Comparison of ENCODE assay signal across 1 cellular context in genomic region chr13:41059896-41060722, GRCh38.
TF ChIP-seq lines count a peak whose summit lies in the region.

No MANE protein-coding gene starts in this region.

TF ChIP-seq in HepG2, 621 proteins besides CTCF, POLR2A, EP300 and RAD21 (continued from another document and continues in another):
- TF ChIP-seq, protein P1, sequence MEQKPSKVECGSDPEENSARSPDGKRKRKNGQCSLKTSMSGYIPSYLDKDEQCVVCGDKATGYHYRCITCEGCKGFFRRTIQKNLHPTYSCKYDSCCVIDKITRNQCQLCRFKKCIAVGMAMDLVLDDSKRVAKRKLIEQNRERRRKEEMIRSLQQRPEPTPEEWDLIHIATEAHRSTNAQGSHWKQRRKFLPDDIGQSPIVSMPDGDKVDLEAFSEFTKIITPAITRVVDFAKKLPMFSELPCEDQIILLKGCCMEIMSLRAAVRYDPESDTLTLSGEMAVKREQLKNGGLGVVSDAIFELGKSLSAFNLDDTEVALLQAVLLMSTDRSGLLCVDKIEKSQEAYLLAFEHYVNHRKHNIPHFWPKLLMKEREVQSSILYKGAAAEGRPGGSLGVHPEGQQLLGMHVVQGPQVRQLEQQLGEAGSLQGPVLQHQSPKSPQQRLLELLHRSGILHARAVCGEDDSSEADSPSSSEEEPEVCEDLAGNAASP (CRISPR knock-in tag; IDR thresholded peaks at IDR 0.05; ENCODE audit: borderline replicate concordance) = 0 out of 2 replicates have a peak, but pooled peaks have one; percentile 39
- TF ChIP-seq NR3C1 (CRISPR knock-in tag; IDR thresholded peaks at IDR 0.05) (no peak), ZBTB46 (CRISPR knock-in tag; IDR thresholded peaks at IDR 0.05; ENCODE audit: borderline replicate concordance) (peak; percentile 73; the same call in 1 of the 2 replicates), ZNF720 (CRISPR knock-in tag; IDR thresholded peaks at IDR 0.05) (no peak), ZMAT3 (CRISPR knock-in tag; conservative IDR thresholded peaks at IDR 0.05) (peak; percentile 92), ZNF557 (CRISPR knock-in tag; IDR thresholded peaks at IDR 0.05) (0 out of 2 replicates have a peak, but pooled peaks have one; percentile 15), TOE1 (CRISPR knock-in tag; IDR thresholded peaks at IDR 0.05) (no peak), NR1H2 (CRISPR knock-in tag; IDR thresholded peaks at IDR 0.05; ENCODE audit: borderline replicate concordance, low read depth) (no peak), ZNF331 (CRISPR knock-in tag; IDR thresholded peaks at IDR 0.05) (no peak), TERF1 (CRISPR knock-in tag; IDR thresholded peaks at IDR 0.05) (no peak), CENPT (CRISPR knock-in tag; IDR thresholded peaks at IDR 0.05; ENCODE audit: low read depth) (no peak), ZNF225 (CRISPR knock-in tag; IDR thresholded peaks at IDR 0.05) (0 out of 2 replicates have a peak, but pooled peaks have one; percentile 36), DZIP1 (CRISPR knock-in tag; IDR thresholded peaks at IDR 0.05) (no peak), IRX3 (CRISPR knock-in tag; IDR thresholded peaks at IDR 0.05; ENCODE audit: borderline replicate concordance, low read depth) (peak; percentile 21; the same call in 1 of the 2 replicates), ESRRA (CRISPR knock-in tag; IDR thresholded peaks at IDR 0.05; ENCODE audit: low read depth) (peak; percentile 37; the same call in 1 of the 2 replicates), ZNF543 (CRISPR knock-in tag; IDR thresholded peaks at IDR 0.05) (peak; percentile 46; the same call in 1 of the 2 replicates), ASH2L (IDR thresholded peaks at IDR 0.05; ENCODE audit: insufficient read length, low read depth, low read length) (peak; percentile 89), YEATS4 (CRISPR knock-in tag; IDR thresholded peaks at IDR 0.05; ENCODE audit: borderline replicate concordance) (peak; percentile 32; the same call in 1 of the 2 replicates), SOX5 (CRISPR knock-in tag; IDR thresholded peaks at IDR 0.05; ENCODE audit: borderline replicate concordance) (peak; percentile 30; the same call in 1 of the 2 replicates), ZSCAN30 (CRISPR knock-in tag; IDR thresholded peaks at IDR 0.05) (peak; percentile 87; the same call in 1 of the 2 replicates), ZBTB25 (CRISPR knock-in tag; IDR thresholded peaks at IDR 0.05) (peak; percentile 80), POGK (CRISPR knock-in tag; conservative IDR thresholded peaks at IDR 0.05) (0 out of 2 replicates have a peak, but pooled peaks have one; percentile 56), ZNF234 (CRISPR knock-in tag; conservative IDR thresholded peaks at IDR 0.05) (0 out of 2 replicates have a peak, but pooled peaks have one; percentile 79), SUZ12 (IDR thresholded peaks at IDR 0.05; ENCODE audit: low read depth, low read length) (no peak), SIN3A (IDR thresholded peaks at IDR 0.05; ENCODE audit: borderline replicate concordance, low read depth, low read length) (no peak; the same call in 1 of the 2 replicates), SIN3B (IDR thresholded peaks at IDR 0.05; ENCODE audit: low read length) (no peak), ZNF674 (CRISPR knock-in tag; IDR thresholded peaks at IDR 0.05; ENCODE audit: low read depth) (no peak), FOXA3 (CRISPR knock-in tag; IDR thresholded peaks at IDR 0.05) (no peak; the same call in 1 of the 2 replicates), ZBTB7A (CRISPR knock-in tag; IDR thresholded peaks at IDR 0.05) (no peak), ZNF781 (CRISPR knock-in tag; IDR thresholded peaks at IDR 0.05; ENCODE audit: borderline replicate concordance, not compliant biosample characterization) (peak; percentile 30), ZNF580 (CRISPR knock-in tag; IDR thresholded peaks at IDR 0.05; ENCODE audit: borderline replicate concordance, low read depth) (peak; percentile 81; the same call in 1 of the 2 replicates), CAMTA2 (CRISPR knock-in tag; IDR thresholded peaks at IDR 0.05; ENCODE audit: borderline replicate concordance) (no peak), E2F1 (CRISPR knock-in tag; IDR thresholded peaks at IDR 0.05) (peak; percentile 20; the same call in 1 of the 2 replicates), NCOA5 (CRISPR knock-in tag; IDR thresholded peaks at IDR 0.05) (no peak), PREB (CRISPR knock-in tag; IDR thresholded peaks at IDR 0.05) (no peak), HNRNPK (IDR thresholded peaks at IDR 0.05; ENCODE audit: low read depth, low read length, poor library complexity, severe bottlenecking) (no peak), CSRNP1 (CRISPR knock-in tag; IDR thresholded peaks at IDR 0.05) (no peak), ZNF780A (CRISPR knock-in tag; IDR thresholded peaks at IDR 0.05) (0 out of 2 replicates have a peak, but pooled peaks have one; percentile 55), ZFP1 (CRISPR knock-in tag; IDR thresholded peaks at IDR 0.05) (no peak), ZBTB1 (CRISPR knock-in tag; IDR thresholded peaks at IDR 0.05; ENCODE audit: borderline replicate concordance) (no peak), RFX3 (CRISPR knock-in tag; IDR thresholded peaks at IDR 0.05) (no peak)
- TF ChIP-seq, protein P2, sequence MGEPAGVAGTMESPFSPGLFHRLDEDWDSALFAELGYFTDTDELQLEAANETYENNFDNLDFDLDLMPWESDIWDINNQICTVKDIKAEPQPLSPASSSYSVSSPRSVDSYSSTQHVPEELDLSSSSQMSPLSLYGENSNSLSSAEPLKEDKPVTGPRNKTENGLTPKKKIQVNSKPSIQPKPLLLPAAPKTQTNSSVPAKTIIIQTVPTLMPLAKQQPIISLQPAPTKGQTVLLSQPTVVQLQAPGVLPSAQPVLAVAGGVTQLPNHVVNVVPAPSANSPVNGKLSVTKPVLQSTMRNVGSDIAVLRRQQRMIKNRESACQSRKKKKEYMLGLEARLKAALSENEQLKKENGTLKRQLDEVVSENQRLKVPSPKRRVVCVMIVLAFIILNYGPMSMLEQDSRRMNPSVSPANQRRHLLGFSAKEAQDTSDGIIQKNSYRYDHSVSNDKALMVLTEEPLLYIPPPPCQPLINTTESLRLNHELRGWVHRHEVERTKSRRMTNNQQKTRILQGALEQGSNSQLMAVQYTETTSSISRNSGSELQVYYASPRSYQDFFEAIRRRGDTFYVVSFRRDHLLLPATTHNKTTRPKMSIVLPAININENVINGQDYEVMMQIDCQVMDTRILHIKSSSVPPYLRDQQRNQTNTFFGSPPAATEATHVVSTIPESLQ (CRISPR knock-in tag; conservative IDR thresholded peaks at IDR 0.05) = no peak
- TF ChIP-seq, protein P3, sequence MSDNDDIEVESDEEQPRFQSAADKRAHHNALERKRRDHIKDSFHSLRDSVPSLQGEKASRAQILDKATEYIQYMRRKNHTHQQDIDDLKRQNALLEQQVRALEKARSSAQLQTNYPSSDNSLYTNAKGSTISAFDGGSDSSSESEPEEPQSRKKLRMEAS (IDR thresholded peaks at IDR 0.05) = peak; percentile 90
